ENCODE assay signal across 18 cellular contexts in the genomic region with DNA sequence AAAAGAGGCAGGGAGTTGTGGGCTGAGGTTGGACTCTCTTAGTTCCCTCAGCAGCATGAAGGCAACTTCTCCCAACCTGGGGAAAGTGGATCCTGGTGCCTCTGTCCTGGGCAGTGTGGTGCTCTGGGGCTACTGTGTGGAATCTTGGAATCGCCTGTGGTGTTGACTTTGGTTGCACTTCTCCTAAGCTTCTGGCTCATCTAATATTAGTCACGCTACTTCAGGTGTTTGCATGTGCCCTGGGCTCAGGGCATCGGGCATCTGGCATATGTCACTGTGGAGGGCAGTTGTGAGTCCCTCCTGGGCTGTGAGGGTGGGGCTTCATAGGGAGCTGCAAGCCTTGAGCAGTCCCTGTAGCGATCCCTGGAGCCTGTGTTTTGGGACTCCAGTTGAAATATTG. TPM values are rescaled to one million over a fixed set of nuclear protein-coding genes. Genes with fewer than 3 reads are reported as not detected.
DNase-seq lines count a peak whose midpoint lies in the region; ATAC-seq, FAIRE-seq and TF ChIP-seq lines count a peak whose summit lies in the region.
"Had no signal": no experiment of that assay in that cellular context is flagged by ENCODE, and none has a peak within 500 bp of the region (broad histone marks: within the 10 kb centered on the region; RNA-seq: fewer than 3 reads in every experiment).

No MANE protein-coding gene starts in this region.

- H2AFZ ChIP-seq in astrocyte (ENCODE audit: low read depth, low read length), result no peak overlapping the region
- H2AFZ ChIP-seq: PC-9 had no signal

- no peak for FAIRE-seq in astrocyte (lab: Jason Lieb, UNC)
- FAIRE-seq: H54 had no signal

- H3K27me3 Mint-ChIP-seq in astrocyte (ENCODE audit: low read depth, unreplicated experiment), result no peaks in the 10 kb centered on the region

- no peak overlapping the region for H3K27ac Mint-ChIP-seq in astrocyte (ENCODE audit: unreplicated experiment)

- H3K9me3 ChIP-seq in left ventricle myocardium inferior (replicated peaks) (no peaks in the 10 kb centered on the region), right cardiac atrium (ENCODE audit: control insufficient read depth, low read length) (no peaks in the 10 kb centered on the region), astrocyte (ENCODE audit: insufficient read depth, low read depth, low read length) (no peaks in the 10 kb centered on the region), lower lobe of right lung (no peaks in the 10 kb centered on the region), upper lobe of right lung (no peaks in the 10 kb centered on the region), esophagus muscularis mucosa (no peaks in the 10 kb centered on the region)
- H3K9me3 ChIP-seq: BLaER1 had no signal

- 96% methylated on average over 4 of the region's 4 CpGs for WGBS in right cardiac atrium
- 100% methylated on average over 3 of the region's 4 CpGs for WGBS in esophagus muscularis mucosa

- no peaks in the 10 kb centered on the region for H3K36me3 ChIP-seq in left ventricle myocardium inferior
- H3K36me3 ChIP-seq in astrocyte (ENCODE audit: insufficient read depth, low read length), result no peaks in the 10 kb centered on the region
- H3K36me3 ChIP-seq in lower lobe of right lung, result no peaks in the 10 kb centered on the region
- no peaks in the 10 kb centered on the region for H3K36me3 ChIP-seq in upper lobe of right lung
- H3K36me3 ChIP-seq in esophagus muscularis mucosa, result no peaks in the 10 kb centered on the region
- H3K36me3 ChIP-seq: BLaER1 had no signal

- H3K27me3 ChIP-seq in left ventricle myocardium inferior (ENCODE audit: low read depth) (no peaks in the 10 kb centered on the region), right cardiac atrium (ENCODE audit: control insufficient read depth, insufficient read depth) (no peaks in the 10 kb centered on the region), astrocyte (ENCODE audit: insufficient read depth, low read length) (no peaks in the 10 kb centered on the region), lower lobe of right lung (ENCODE audit: low read depth) (no peaks in the 10 kb centered on the region), upper lobe of right lung (no peaks in the 10 kb centered on the region), esophagus muscularis mucosa (no peaks in the 10 kb centered on the region)
- H3K27me3 ChIP-seq: BLaER1 had no signal

- H3K27ac ChIP-seq in left ventricle myocardium inferior (replicated peaks) (peak overlapping the region; percentile 13), right cardiac atrium (ENCODE audit: low read length) (no peak overlapping the region), astrocyte (ENCODE audit: low read depth, low read length) (no peak overlapping the region), lower lobe of right lung (peak overlapping the region; percentile 51), upper lobe of right lung (peak overlapping the region; percentile 42), esophagus muscularis mucosa (replicated peaks in 1 of 4) (no peak overlapping the region)
- H3K27ac ChIP-seq: BLaER1, HL-60, PC-9 had no signal

- H4K20me1 ChIP-seq in astrocyte (ENCODE audit: insufficient read depth, low read length), result peaks cover 18% of the 10 kb centered on the region

- DNase-seq in left ventricle myocardium inferior (no peak), right cardiac atrium (no peak), astrocyte (ENCODE audit: low read depth) (no peak), lower lobe of right lung (no peak), upper lobe of right lung (peak; percentile 62), esophagus muscularis mucosa (ENCODE audit: extremely low spot score) (no peak)
- no peak for DNase-seq in central memory CD4-positive, alpha-beta T cell
- DNase-seq: CD4-positive, alpha-beta memory T cell; DMS79; IMR-90; NCI-H1417 treated with DMSO at 0.1 percent for 48 hours; NCI-H1930; NCI-H226; PC-9 had no signal

- H3K79me2 ChIP-seq in astrocyte (ENCODE audit: insufficient read depth, low read length), result no peaks in the 10 kb centered on the region

- H3K9ac ChIP-seq in astrocyte (ENCODE audit: low read length), result no peak overlapping the region
- H3K9ac ChIP-seq: BLaER1 had no signal

- H3K4me2 ChIP-seq in astrocyte (ENCODE audit: low read length), result peak overlapping the region; percentile 27
- H3K4me2 ChIP-seq: BLaER1, PC-9 had no signal

- TF ChIP-seq CTCF in left ventricle myocardium inferior (IDR thresholded peaks at IDR 0.05; ENCODE audit: borderline replicate concordance) (no peak), astrocyte (IDR thresholded peaks at IDR 0.05; ENCODE audit: insufficient read depth, low read depth, low read length) (no peak), lower lobe of right lung (IDR thresholded peaks at IDR 0.05) (no peak), upper lobe of right lung (IDR thresholded peaks at IDR 0.05) (no peak), esophagus muscularis mucosa (IDR thresholded peaks at IDR 0.05) (no peak)

- H3K4me3 ChIP-seq in left ventricle myocardium inferior, result no peak overlapping the region
- H3K4me3 ChIP-seq in right cardiac atrium (ENCODE audit: low read length), result no peak overlapping the region
- no peak overlapping the region for H3K4me3 ChIP-seq in astrocyte (ENCODE audit: insufficient read depth, low read depth, low read length)
- peak overlapping the region; percentile 9 for H3K4me3 ChIP-seq in lower lobe of right lung
- H3K4me3 ChIP-seq in upper lobe of right lung, result no peak overlapping the region
- no peak overlapping the region for H3K4me3 ChIP-seq in esophagus muscularis mucosa
- H3K4me3 ChIP-seq: BLaER1, PC-9 had no signal

- TF ChIP-seq EP300 in esophagus muscularis mucosa (IDR thresholded peaks at IDR 0.05), result no peak

- intact Hi-C loops in left ventricle myocardium inferior (cut with micrococcal nuclease) (no loop called here), right cardiac atrium (cut with DNase I) (no loop called here), lower lobe of right lung (cut with DNase I) (no loop called here), upper lobe of right lung (cut with DNase I) (no loop called here), esophagus muscularis mucosa (cut with DNase I) (no loop called here)

- peaks cover 3% of the 10 kb centered on the region for H3K4me1 Mint-ChIP-seq in astrocyte (ENCODE audit: low read depth, unreplicated experiment)
- H3K4me1 Mint-ChIP-seq: CD4-positive, alpha-beta memory T cell had no signal

- no peak for TF ChIP-seq POLR2A in esophagus muscularis mucosa (IDR thresholded peaks at IDR 0.05; ENCODE audit: low read depth)

- no peaks in the 10 kb centered on the region for H3K36me3 Mint-ChIP-seq in astrocyte (ENCODE audit: low read depth, unreplicated experiment)
- H3K36me3 Mint-ChIP-seq: CD4-positive, alpha-beta memory T cell had no signal

- H3K9me3 Mint-ChIP-seq in astrocyte (ENCODE audit: unreplicated experiment), result no peaks in the 10 kb centered on the region
- H3K9me3 Mint-ChIP-seq: CD4-positive, alpha-beta memory T cell had no signal

- no peak overlapping the region for H3K4me3 Mint-ChIP-seq in astrocyte (ENCODE audit: unreplicated experiment)
- H3K4me3 Mint-ChIP-seq: CD4-positive, alpha-beta memory T cell had no signal

- H3K4me1 ChIP-seq in left ventricle myocardium inferior (peaks cover 23% of the 10 kb centered on the region), right cardiac atrium (ENCODE audit: control insufficient read depth, insufficient read depth, low read length) (peaks cover 5% of the 10 kb centered on the region), astrocyte (ENCODE audit: insufficient read depth, low read length) (no peaks in the 10 kb centered on the region), lower lobe of right lung (peaks cover 41% of the 10 kb centered on the region), upper lobe of right lung (peaks cover 21% of the 10 kb centered on the region), esophagus muscularis mucosa (peaks cover 4 to 15% (median 7%) of the 10 kb centered on the region in 4 donors)
- H3K4me1 ChIP-seq: BLaER1 had no signal

- ATAC-seq in right cardiac atrium (no peak), lower lobe of right lung (peak; percentile 76 to 80), upper lobe of right lung (peak; percentile 73), GM19328 (IDR thresholded peaks at IDR 0.05; ENCODE audit: unreplicated experiment) (no peak)

RNA-seq across cellular contexts. Expression of a gene that starts 32.4 kb away (rescaled TPM):
- total RNA-seq in left ventricle myocardium inferior (36.9 TPM), right cardiac atrium (10 to 100 TPM; 30.0 to 43.3 (median 41.2) TPM), astrocyte (39.6 and 45.4 TPM in 2 replicates), lower lobe of right lung (88.6 TPM), upper lobe of right lung (92.1 TPM), esophagus muscularis mucosa (10 to 100 TPM; 17.2 to 34.0 (median 19.8) TPM)
- 19.4 TPM for polyA plus RNA-seq in right cardiac atrium

Comparison
In these comparisons a context has a peak if more than half of its experiments do, and no peak if none do; other contexts are left out.
1. H3K27ac ChIP-seq: peak in left ventricle myocardium inferior (single experiment), lower lobe of right lung (single experiment) and upper lobe of right lung (single experiment); none in right cardiac atrium (single experiment), astrocyte (single experiment) and esophagus muscularis mucosa (0 of 4).
2. ATAC-seq: peak in lower lobe of right lung (2 of 2) and upper lobe of right lung (single experiment); none in right cardiac atrium (0 of 2) and GM19328 (single experiment).